ENCODE assay signal across 23 cellular contexts in the genomic region with DNA sequence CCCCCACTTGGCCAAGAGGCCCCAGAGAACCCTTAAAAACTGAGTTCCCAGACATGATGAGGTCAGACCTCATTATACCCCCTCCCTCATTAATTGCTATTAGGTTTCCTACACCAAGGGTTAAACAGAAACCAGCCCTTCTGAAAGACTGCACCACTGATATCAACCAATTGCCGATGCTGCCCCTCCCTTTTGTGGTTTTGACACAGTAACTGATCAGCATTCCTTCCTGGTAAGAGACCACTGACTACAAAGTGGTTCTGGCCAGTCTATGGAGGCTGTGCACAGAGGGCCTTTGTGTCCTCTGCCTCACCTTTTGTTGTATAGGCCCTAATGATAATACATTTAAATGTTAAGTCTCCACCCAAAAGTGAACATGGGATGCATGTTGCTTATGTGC.
DNase-seq lines count a peak whose midpoint lies in the region; TF ChIP-seq lines count a peak whose summit lies in the region.
"Had no signal": no experiment of that assay in that cellular context is flagged by ENCODE, and none has a peak within 500 bp of the region (broad histone marks: within the 10 kb centered on the region; RNA-seq: fewer than 3 reads in every experiment).

No MANE protein-coding gene starts in this region.

- H3K27ac ChIP-seq in BLaER1, result no peak overlapping the region
- no peak overlapping the region for H3K27ac ChIP-seq in substantia nigra (ENCODE audit: low read depth, low read length, poor library complexity, severe bottlenecking)
- H3K27ac ChIP-seq: ascending aorta, esophagus squamous epithelium, parathyroid adenoma, sigmoid colon, SJSA1, transverse colon had no signal

- no peak for TF ChIP-seq POLR2A in erythroblast (IDR thresholded peaks at IDR 0.05; ENCODE audit: low read length)

- H3K27me3 ChIP-seq in BLaER1, result no peaks in the 10 kb centered on the region
- H3K27me3 ChIP-seq: ascending aorta, esophagus squamous epithelium, sigmoid colon, SJSA1, transverse colon had no signal

- no peak overlapping the region for H3K9ac ChIP-seq in BLaER1
- H3K9ac ChIP-seq: parathyroid adenoma had no signal

- H3K4me2 ChIP-seq in BLaER1, result peak overlapping the region; percentile 17; the same call in 1 of the 2 replicates

- H3K9me3 ChIP-seq in BLaER1, result no peaks in the 10 kb centered on the region
- H3K9me3 ChIP-seq: ascending aorta, esophagus squamous epithelium, sigmoid colon, SJSA1, transverse colon had no signal

- no peak overlapping the region for H3K4me3 ChIP-seq in BLaER1
- H3K4me3 ChIP-seq: ascending aorta, esophagus squamous epithelium, K562, sigmoid colon, SJSA1, transverse colon had no signal

- H3K36me3 ChIP-seq in BLaER1, result no peaks in the 10 kb centered on the region
- H3K36me3 ChIP-seq: ascending aorta, esophagus squamous epithelium, sigmoid colon, transverse colon had no signal

- DNase-seq in ELR (ENCODE audit: low read depth) (peak; percentile 60), OCI-M1 (lab: John Stamatoyannopoulos, UW) (peak; percentile 77), erythroblast (lab: John Stamatoyannopoulos, UW) (peak; percentile 12 to 45), substantia nigra (lab: John Stamatoyannopoulos, UW) (no peak), NCI-H2196 treated with DMSO at 0.1 percent for 48 hours (lab: John Stamatoyannopoulos, UW; ENCODE audit: unreplicated experiment) (no peak), T1000 (lab: John Stamatoyannopoulos, UW) (no peak), NCI-H2171 treated with DMSO at 0.1 percent for 48 hours (lab: John Stamatoyannopoulos, UW) (no peak)
- DNase-seq: activated CD4-positive, CD25-positive, alpha-beta regulatory T cell; activated naive CD4-positive, alpha-beta T cell treated with anti-CD3 and anti-CD28 coated beads, Interleukin-2, amount 50 U/mL, for 16 hours; activated T-cell treated with anti-CD3 and anti-CD28 coated beads, Interleukin-2, amount 50 U/mL, for 48 hours; effector memory CD4-positive, alpha-beta T cell; esophagus squamous epithelium; left cardiac atrium; NCI-H1105 treated with DMSO at 0.1 percent for 48 hours; NCI-H2081 treated with DMSO at 0.1 percent for 48 hours; sigmoid colon; stimulated activated naive CD4-positive, alpha-beta T cell; transverse colon had no signal

- peaks cover 7% of the 10 kb centered on the region for H3K4me1 ChIP-seq in BLaER1
- H3K4me1 ChIP-seq: esophagus squamous epithelium, sigmoid colon, SJSA1, transverse colon had no signal

- H4K20me1 ChIP-seq in BLaER1, result no peaks in the 10 kb centered on the region

Comparison
In these comparisons a context has a peak if more than half of its experiments do, and no peak if none do; other contexts are left out.
1. DNase-seq: peak in ELR (single experiment), OCI-M1 (single experiment) and erythroblast (2 of 2); none in substantia nigra (0 of 49), NCI-H2196 treated with DMSO at 0.1 percent for 48 hours (single experiment), T1000 (single experiment) and NCI-H2171 treated with DMSO at 0.1 percent for 48 hours (single experiment).